Comparison of ENCODE assay signal across 8 cellular contexts in genomic region chr6:118649918-118650499, GRCh38. TPM values are rescaled to one million over a fixed set of nuclear protein-coding genes. Genes with fewer than 3 reads are reported as not detected.
DNase-seq lines count a peak whose midpoint lies in the region; TF ChIP-seq lines count a peak whose summit lies in the region.

No MANE protein-coding gene starts in this region.

- peaks cover 45% of the 10 kb centered on the region for H3K79me2 ChIP-seq in neural cell (replicated peaks; ENCODE audit: insufficient read depth, low read length)

- H3K9ac ChIP-seq in duodenal mucosa (ENCODE audit: low read depth in 1 of 2, low read length in 2 of 2) = peak overlapping the region; percentile 58 to 68
- H3K9ac ChIP-seq in neural cell (ENCODE audit: low read length) = peak overlapping the region; percentile 86

- TF ChIP-seq CTCF in CD14-positive monocyte (IDR thresholded peaks at IDR 0.05) = no peak
- TF ChIP-seq CTCF in neural cell (IDR thresholded peaks at IDR 0.05; ENCODE audit: poor library complexity, severe bottlenecking) = no peak

- H3K36me3 ChIP-seq in MG63 (no peaks in the 10 kb centered on the region; the same call in 1 of the 2 replicates), duodenal mucosa (ENCODE audit: control insufficient read depth in 1 of 2, insufficient read depth in 2 of 2, low read length in 2 of 2) (no peaks in the 10 kb centered on the region), neural cell (ENCODE audit: insufficient read depth, low read length) (no peaks in the 10 kb centered on the region)

- peaks cover 2 to 3% (median 2%) of the 10 kb centered on the region in 3 donors for H3K27me3 Mint-ChIP-seq in CD14-positive monocyte (ENCODE audit: low read depth in 3 of 3)

- peak overlapping the region in 6 of 7 donors; percentile 28 to 86 (median 80) for H3K27ac Mint-ChIP-seq in CD14-positive monocyte

- H3K9me3 Mint-ChIP-seq in CD14-positive monocyte = peaks cover 0 to 2% (median 0%) of the 10 kb centered on the region in 7 donors

- H4K20me1 ChIP-seq in neural cell (ENCODE audit: insufficient read depth) = no peaks in the 10 kb centered on the region

- TF ChIP-seq EP300 in neural cell (conservative IDR thresholded peaks at IDR 0.05; ENCODE audit: poor library complexity, severe bottlenecking) = no peak

- H3K27me3 ChIP-seq in MG63 (no peaks in the 10 kb centered on the region), duodenal mucosa (ENCODE audit: control insufficient read depth in 1 of 2, insufficient read depth in 2 of 2, low read length in 2 of 2) (peaks cover 3 to 13% of the 10 kb centered on the region in 2 donors), neural cell (ENCODE audit: insufficient read depth, low read depth, low read length) (no peaks in the 10 kb centered on the region)

- peak overlapping the region; percentile 91 to 92 for H3K4me3 Mint-ChIP-seq in CD14-positive monocyte

- peak overlapping the region; percentile 79 for H3K4me2 ChIP-seq in neural cell (ENCODE audit: low read length)

- no peaks in the 10 kb centered on the region for H3F3A ChIP-seq in neural cell (ENCODE audit: insufficient read depth, low read length, poor library complexity, severe bottlenecking)

- no peak for TF ChIP-seq RAD21 in neural cell (conservative IDR thresholded peaks at IDR 0.05)

- H3K36me3 Mint-ChIP-seq in CD14-positive monocyte = peaks cover 5 to 7% of the 10 kb centered on the region in 2 donors

- intact Hi-C loops in CD14-positive monocyte (cut with micrococcal nuclease) = loop anchor here (5.0 to 10.0 kb wide), 3 partner anchors 125 to 242 kb away; partner anchors contain the start of gene ASF1A (in 1 of the 2)

- H3K9me3 ChIP-seq in MG63 (no peaks in the 10 kb centered on the region), duodenal mucosa (ENCODE audit: control insufficient read depth in 1 of 2, low read length in 2 of 2) (no peaks in the 10 kb centered on the region), neural cell (ENCODE audit: low read length) (no peaks in the 10 kb centered on the region)

- peak overlapping the region; percentile 80 for H2AFZ ChIP-seq in neural cell (ENCODE audit: low read depth, low read length)

- H3K4me3 ChIP-seq in MG63 (peak overlapping the region; percentile 86), duodenal mucosa (ENCODE audit: low read depth in 1 of 2, low read length in 2 of 2) (peak overlapping the region; percentile 64 to 85), neural cell (ENCODE audit: low read length) (peak overlapping the region; percentile 93)

- H3K4me1 Mint-ChIP-seq in CD14-positive monocyte = peaks cover 30% of the 10 kb centered on the region

- no peaks in the 10 kb centered on the region for H3K9me2 ChIP-seq in neural cell (ENCODE audit: insufficient read depth, low read length)

- peaks cover 10 to 11% of the 10 kb centered on the region in 2 donors for H3K4me1 ChIP-seq in duodenal mucosa (ENCODE audit: control insufficient read depth in 1 of 2, insufficient read depth in 2 of 2, low read length in 2 of 2)

- DNase-seq in CD14-positive monocyte (ENCODE audit: low spot score) = no peak
- DNase-seq in MG63 = no peak
- no peak for DNase-seq in NCI-H526 (lab: John Stamatoyannopoulos, UW)
- DNase-seq in dermis blood vessel endothelial cell = no peak
- no peak for DNase-seq in activated gamma-delta T cell (lab: John Stamatoyannopoulos, UW)
- DNase-seq in OCI-M2 (lab: John Stamatoyannopoulos, UW; ENCODE audit: unreplicated experiment) = no peak

- H3K27ac ChIP-seq in duodenal mucosa (ENCODE audit: low read depth, low read length) = no peak overlapping the region
- no peak overlapping the region for H3K27ac ChIP-seq in neural cell (ENCODE audit: low read length)

TF ChIP-seq in neural cell, 6 proteins besides CTCF, POLR2A, EP300 and RAD21:
- TF ChIP-seq REST (IDR thresholded peaks at IDR 0.05; ENCODE audit: borderline replicate concordance) = no peak

RNA-seq across cellular contexts. Expression of gene CEP85L, which starts 1.4 kb away (rescaled TPM):
- polyA plus RNA-seq in CD14-positive monocyte (10 to 100 TPM; 19.6 to 38.3 TPM), neural cell (16.0 and 17.0 TPM in 2 replicates)
- total RNA-seq in MG63 (2014; rRNA removed; shearing (Covaris generic); ENCODE audit: low replicate concordance) = 4.2 and 4.9 TPM in 2 replicates
- polyA minus RNA-seq in neural cell = 53.6 and 61.2 TPM in 2 replicates
- 14.1 and 14.7 TPM in 2 replicates for total RNA-seq in dermis blood vessel endothelial cell
